Comparison of ENCODE assay signal across 1 cellular context in the genomic region with DNA sequence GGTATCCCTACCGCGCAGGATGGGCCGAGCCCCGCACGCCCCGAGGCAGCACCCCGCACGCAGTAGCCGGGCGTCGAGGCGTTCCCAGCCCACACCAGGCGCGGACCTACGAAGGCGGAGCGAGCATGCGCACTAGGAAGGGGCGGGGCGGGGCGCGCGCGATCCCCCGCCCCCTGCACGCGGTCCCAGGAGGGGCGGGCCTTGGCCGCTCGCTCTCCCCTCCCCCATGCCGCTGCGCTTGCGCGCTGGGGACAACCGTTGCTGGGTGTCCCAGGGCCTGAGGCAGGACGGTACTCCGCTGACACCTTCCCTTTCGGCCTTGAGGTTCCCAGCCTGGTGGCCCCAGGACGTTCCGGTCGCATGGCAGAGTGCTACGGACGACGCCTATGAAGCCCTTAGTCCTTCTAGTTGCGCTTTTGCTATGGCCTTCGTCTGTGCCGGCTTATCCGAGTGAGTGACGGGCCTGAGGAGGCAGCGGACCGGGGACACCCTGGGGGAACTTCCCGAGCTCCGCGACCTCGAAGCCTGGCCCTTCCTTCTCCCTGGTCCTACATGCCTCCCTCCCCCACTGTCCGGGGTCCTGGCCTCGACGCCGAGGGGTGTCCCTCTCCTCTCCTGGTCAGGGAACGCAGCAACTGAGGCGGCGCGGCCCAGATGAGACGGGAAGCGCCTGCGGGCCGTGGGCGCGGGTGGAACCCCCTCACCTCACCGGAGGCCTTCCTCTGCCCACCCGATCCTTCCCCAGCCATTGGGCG.
TF ChIP-seq lines count a peak whose summit lies in the region.

A gene (plus strand): TSS at position 258 of the 755 bp plus-strand sequence. CDS start 129 bp downstream, at position 387.

TF ChIP-seq in HepG2, 621 proteins besides CTCF, POLR2A, EP300 and RAD21 (continued from another document):
- TF ChIP-seq, protein P1, sequence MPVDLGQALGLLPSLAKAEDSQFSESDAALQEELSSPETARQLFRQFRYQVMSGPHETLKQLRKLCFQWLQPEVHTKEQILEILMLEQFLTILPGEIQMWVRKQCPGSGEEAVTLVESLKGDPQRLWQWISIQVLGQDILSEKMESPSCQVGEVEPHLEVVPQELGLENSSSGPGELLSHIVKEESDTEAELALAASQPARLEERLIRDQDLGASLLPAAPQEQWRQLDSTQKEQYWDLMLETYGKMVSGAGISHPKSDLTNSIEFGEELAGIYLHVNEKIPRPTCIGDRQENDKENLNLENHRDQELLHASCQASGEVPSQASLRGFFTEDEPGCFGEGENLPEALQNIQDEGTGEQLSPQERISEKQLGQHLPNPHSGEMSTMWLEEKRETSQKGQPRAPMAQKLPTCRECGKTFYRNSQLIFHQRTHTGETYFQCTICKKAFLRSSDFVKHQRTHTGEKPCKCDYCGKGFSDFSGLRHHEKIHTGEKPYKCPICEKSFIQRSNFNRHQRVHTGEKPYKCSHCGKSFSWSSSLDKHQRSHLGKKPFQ (CRISPR knock-in tag; IDR thresholded peaks at IDR 0.05; ENCODE audit: insufficient replicate concordance), result no peak
- TF ChIP-seq ZNF788 (CRISPR knock-in tag; IDR thresholded peaks at IDR 0.05; ENCODE audit: borderline replicate concordance) (no peak), NFRKB (IDR thresholded peaks at IDR 0.05) (no peak), ZNF776 (CRISPR knock-in tag; IDR thresholded peaks at IDR 0.05) (no peak), MAFG (CRISPR knock-in tag; IDR thresholded peaks at IDR 0.05) (no peak), ZIK1 (CRISPR knock-in tag; IDR thresholded peaks at IDR 0.05; ENCODE audit: borderline replicate concordance, low read depth) (no peak), FOXK2 (IDR thresholded peaks at IDR 0.05) (no peak)
